1 cellular context compared by ENCODE assay signal in genomic region chr9:113562653-113563381, GRCh38.
TF ChIP-seq lines count a peak whose summit lies in the region.

No MANE protein-coding gene starts in this region.

TF ChIP-seq in GM23338, 12 proteins besides CTCF, POLR2A, EP300 and RAD21 (continued from another document):
- TF ChIP-seq ETS1 (IDR thresholded peaks at IDR 0.05): no peak
